24 cellular contexts compared by ENCODE assay signal in the genomic region with DNA sequence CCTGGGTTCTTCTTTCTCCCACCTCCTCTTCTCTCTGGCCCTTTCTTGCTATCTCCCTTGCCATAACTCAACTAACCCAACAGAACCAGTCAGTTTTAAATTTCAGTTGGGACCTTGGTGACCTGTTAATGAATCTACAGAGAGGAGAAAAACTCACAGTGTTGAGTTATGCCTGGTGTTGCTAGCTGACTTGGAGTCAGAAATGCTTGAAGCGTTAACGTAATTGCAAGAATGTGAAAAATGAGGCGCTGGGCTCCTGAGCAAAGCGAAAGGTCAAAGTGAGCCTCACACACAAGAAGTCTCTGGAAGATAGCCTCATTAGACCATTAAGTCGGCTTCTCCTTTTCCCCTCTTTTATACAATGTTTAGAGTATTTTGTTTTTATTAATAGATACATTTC. TPM values are rescaled to one million over a fixed set of nuclear protein-coding genes. Genes with fewer than 3 reads are reported as not detected.
DNase-seq lines count a peak whose midpoint lies in the region; FAIRE-seq and TF ChIP-seq lines count a peak whose summit lies in the region.
"Had no signal": no experiment of that assay in that cellular context is flagged by ENCODE, and none has a peak within 500 bp of the region (broad histone marks: within the 10 kb centered on the region; RNA-seq: fewer than 3 reads in every experiment).

No MANE protein-coding gene starts in this region.

- H2AK5ac ChIP-seq in H1 (ENCODE audit: low read depth, low read length) (no peak overlapping the region), neuronal stem cell (ENCODE audit: low read depth, low read length) (no peak overlapping the region)

- peaks cover 66% of the 10 kb centered on the region for H3K4me1 Mint-ChIP-seq in progenitor cell of endocrine pancreas (ENCODE audit: low read depth)
- H3K4me1 Mint-ChIP-seq: activated CD4-positive, alpha-beta T cell treated with anti-CD3 and anti-CD28 coated beads, Interleukin-2, amount 10 ng/mL, durations not matched to agents 7 days and 5 days had no signal

- POLR2A ChIA-PET in HEK293 (lab: Yijun Ruan, JAX) = interaction anchor here (0.5 to 0.6 kb wide), 2 partner anchors 14 to 19 kb away, joined by 3 read pairs; no protein-coding TSS in a partner anchor
- POLR2A ChIA-PET in H1 (lab: Charles Lee; ENCODE audit: partially characterized antibody) = no interaction called here

- no peaks in the 10 kb centered on the region for H3K79me2 ChIP-seq in H1 (ENCODE audit: control insufficient read depth in 1 of 2, insufficient read depth in 2 of 2, low read length in 2 of 2)
- H3K79me2 ChIP-seq: parathyroid adenoma had no signal

- peaks cover 33% of the 10 kb centered on the region for H3K36me3 Mint-ChIP-seq in progenitor cell of endocrine pancreas (ENCODE audit: insufficient read depth)

- no peak overlapping the region for H3K14ac ChIP-seq in H1 (ENCODE audit: insufficient read length)
- H3K14ac ChIP-seq in neuronal stem cell (ENCODE audit: low read length) = no peak overlapping the region

- no peak overlapping the region for H4K8ac ChIP-seq in H1 (ENCODE audit: extremely low read depth, insufficient read depth, low read length)
- no peak overlapping the region for H4K8ac ChIP-seq in neuronal stem cell (ENCODE audit: low read depth, low read length)

- TF ChIP-seq POLR2A in H1 (IDR thresholded peaks at IDR 0.05; ENCODE audit: control extremely low read depth in 1 of 2, low read depth in 2 of 2, low read length in 2 of 2) (no peak), Peyer's patch (IDR thresholded peaks at IDR 0.05) (no peak)

- no peak for TF ChIP-seq EP300 in H1 (IDR thresholded peaks at IDR 0.05; ENCODE audit: borderline replicate concordance in 1 of 2, low read depth in 2 of 2, low read length in 2 of 2)

- H3K4me3 ChIP-seq in HEK293 (ENCODE audit: low read depth, low read length) (no peak overlapping the region), H1 (ENCODE audit: extremely low read depth in 1 of 4, insufficient read depth in 2 of 4, low read depth in 3 of 4, low read length in 4 of 4) (no peak overlapping the region), Peyer's patch (no peak overlapping the region), neuronal stem cell (ENCODE audit: low read length in 2 of 2) (no peak overlapping the region)
- H3K4me3 ChIP-seq: left lung, stomach had no signal

- H3K9me3 ChIP-seq in HEK293 (ENCODE audit: control insufficient read depth, insufficient read depth, low read depth, low read length) (no peaks in the 10 kb centered on the region), H1 (ENCODE audit: insufficient read depth in 2 of 2, low read depth in 1 of 2, low read length in 1 of 2) (no peaks in the 10 kb centered on the region), Peyer's patch (no peaks in the 10 kb centered on the region), neuronal stem cell (replicated peaks in 1 of 2; ENCODE audit: control insufficient read depth in 2 of 2, insufficient read depth in 1 of 2, low read depth in 1 of 2, low read length in 2 of 2) (no peaks in the 10 kb centered on the region)
- H3K9me3 ChIP-seq: left lung, stomach had no signal

- WGBS in H1 (ENCODE audit: extremely low coverage in 1 of 2, insufficient coverage in 1 of 2, insufficient read length in 1 of 2, insufficient replicate concordance in 2 of 2, low coverage in 1 of 2, low lambda C conversion rate in 2 of 2, missing lambda C conversion rate in 1 of 2), 2 experiments = 71% methylated on average over 5 of the region's 5 CpGs; no CpG with 5 or more reads in 1 of the 2 experiments
- no CpG with 5 or more reads among the region's 5 CpGs for WGBS in neuronal stem cell (ENCODE audit: extremely low coverage in 2 of 2, insufficient read length in 2 of 2, insufficient replicate concordance in 1 of 2), 2 donors

- TF ChIP-seq CTCF in HEK293 (tag by site-specific recombination; IDR thresholded peaks at IDR 0.05) (no peak), H1 (IDR thresholded peaks at IDR 0.05; ENCODE audit: control extremely low read depth in 1 of 3, insufficient read depth in 1 of 3, low read depth in 1 of 3, low read length in 3 of 3) (no peak), progenitor cell of endocrine pancreas (IDR thresholded peaks at IDR 0.05; ENCODE audit: unreplicated experiment) (no peak), Peyer's patch (IDR thresholded peaks at IDR 0.05) (no peak)

- H3K9me3 Mint-ChIP-seq in progenitor cell of endocrine pancreas (ENCODE audit: low read depth) = no peaks in the 10 kb centered on the region
- H3K9me3 Mint-ChIP-seq: activated CD4-positive, alpha-beta T cell treated with anti-CD3 and anti-CD28 coated beads, Interleukin-2, amount 10 ng/mL, durations not matched to agents 7 days and 5 days had no signal

- no peak overlapping the region for H3K9ac ChIP-seq in H1 (replicated peaks in 1 of 4; ENCODE audit: extremely low read depth in 1 of 4, low read depth in 3 of 4, low read length in 3 of 4)
- no peak overlapping the region for H3K9ac ChIP-seq in neuronal stem cell (ENCODE audit: low read depth, low read length, poor library complexity)
- H3K9ac ChIP-seq: parathyroid adenoma had no signal

- peaks cover 0 to 15% of the 10 kb centered on the region in 2 experiments; a peak in 2 of 3 replicates for H3K36me3 ChIP-seq in HEK293 (ENCODE audit: control insufficient read depth in 2 of 2, insufficient read depth in 1 of 2, low read length in 2 of 2)
- H3K36me3 ChIP-seq in H1 (ENCODE audit: control insufficient read depth in 2 of 4, insufficient read depth in 4 of 4, low read length in 3 of 4) = no peaks in the 10 kb centered on the region; a peak in 1 of 8 replicates
- H3K36me3 ChIP-seq in Peyer's patch = peaks cover 0 to 7% (median 0%) of the 10 kb centered on the region in 3 donors
- peaks cover 9 to 75% of the 10 kb centered on the region in 2 donors for H3K36me3 ChIP-seq in neuronal stem cell (replicated peaks in 1 of 2; ENCODE audit: control insufficient read depth in 2 of 2, insufficient read depth in 2 of 2, low read length in 2 of 2)

- no peaks in the 10 kb centered on the region for H3K23me2 ChIP-seq in H1 (ENCODE audit: low read depth, low read length)

- H2AFZ ChIP-seq in H1 (ENCODE audit: low read length) (0 out of 2 replicates have a peak overlapping the region, but pooled peaks have one; percentile 57), neuronal stem cell (ENCODE audit: low read length) (no peak overlapping the region)
- H2AFZ ChIP-seq: parathyroid adenoma had no signal

- H4K20me1 ChIP-seq in H1 (replicated peaks in 1 of 2; ENCODE audit: control insufficient read depth in 1 of 2, insufficient read depth in 2 of 2, low read length in 2 of 2) = no peaks in the 10 kb centered on the region

- H3K27ac Mint-ChIP-seq in progenitor cell of endocrine pancreas = peak overlapping the region; percentile 88
- H3K27ac Mint-ChIP-seq: activated CD4-positive, alpha-beta T cell treated with anti-CD3 and anti-CD28 coated beads, Interleukin-2, amount 10 ng/mL, durations not matched to agents 7 days and 5 days had no signal

- H4K5ac ChIP-seq in H1 (ENCODE audit: insufficient read length, low read depth, low read length) = no peak overlapping the region

- no peak overlapping the region for H2BK12ac ChIP-seq in H1 (ENCODE audit: low read depth, low read length)
- H2BK12ac ChIP-seq in neuronal stem cell (ENCODE audit: low read length) = no peak overlapping the region

- CTCF ChIA-PET in HEK293 (lab: Yijun Ruan, JAX) = no interaction called here
- CTCF ChIA-PET in H1 (lab: Charles Lee; ENCODE audit: partially characterized antibody) = no interaction called here

- H3K4ac ChIP-seq in H1 (replicated peaks; ENCODE audit: insufficient read length, low read depth, low read length) (no peak overlapping the region), neuronal stem cell (ENCODE audit: low read length) (no peak overlapping the region)

- no peak overlapping the region for H2BK20ac ChIP-seq in H1 (ENCODE audit: low read length)

- no peak overlapping the region for H2BK15ac ChIP-seq in H1 (ENCODE audit: low read length)
- no peak overlapping the region for H2BK15ac ChIP-seq in neuronal stem cell (ENCODE audit: low read length)

- H3K18ac ChIP-seq in H1 (ENCODE audit: extremely low read depth, low read length) = no peak overlapping the region
- H3K18ac ChIP-seq in neuronal stem cell (ENCODE audit: low read length) = no peak overlapping the region

- H3K4me1 ChIP-seq in HEK293 (ENCODE audit: control insufficient read depth, insufficient read depth, low read length) (peaks cover 33% of the 10 kb centered on the region), H1 (replicated peaks in 1 of 4; ENCODE audit: control insufficient read depth in 3 of 4, insufficient read depth in 4 of 4, low read length in 3 of 4) (peaks cover 0 to 7% (median 6%) of the 10 kb centered on the region in 4 experiments; a peak in 2 of 7 replicates), Peyer's patch (no peaks in the 10 kb centered on the region), neuronal stem cell (ENCODE audit: control insufficient read depth in 2 of 2, insufficient read depth in 1 of 2, low read depth in 1 of 2, low read length in 2 of 2) (peaks cover 6 to 12% of the 10 kb centered on the region in 2 donors)
- H3K4me1 ChIP-seq: parathyroid adenoma had no signal

- no peak overlapping the region for H3K23ac ChIP-seq in H1 (ENCODE audit: insufficient read length)
- H3K23ac ChIP-seq in neuronal stem cell (ENCODE audit: low read depth, low read length, poor library complexity) = no peak overlapping the region

- DNase-seq in H1 (ENCODE audit: low read depth in 1 of 2, low spot score in 2 of 2) (no peak), iris pigment epithelial cell (ENCODE audit: low read depth) (peak; percentile 89), progenitor cell of endocrine pancreas (ENCODE audit: low spot score, unreplicated experiment) (no peak), Peyer's patch (no peak), neuronal stem cell (ENCODE audit: low spot score) (no peak), NCI-H2107 treated with DMSO at 0.1 percent for 48 hours (lab: John Stamatoyannopoulos, UW; ENCODE audit: unreplicated experiment) (no peak)
- DNase-seq in activated T-cell treated with anti-CD3 and anti-CD28 coated beads, Interleukin-2, amount 50 U/mL, for 48 hours = no peak
- DNase-seq: activated CD4-positive, alpha-beta T cell treated with anti-CD3 and anti-CD28 coated beads, Interleukin-2, amount 10 ng/mL, durations not matched to agents 7 days and 5 days; activated naive CD4-positive, alpha-beta T cell treated with Interleukin-2 at 50 U/mL for 16 hours; anterior cingulate cortex; cortex of kidney; foreskin melanocyte; left lung; NCI-H1105 treated with DMSO at 0.1 percent for 48 hours; NCI-H748 treated with DMSO at 0.1 percent for 48 hours; SHP77; small intestine; stimulated activated CD4-positive, alpha-beta T cell treated with anti-CD3 and anti-CD28 coated beads, Interleukin-4, amount 100 ng/mL, for 24 hours; stomach; T-helper 1 cell had no signal

- peak overlapping the region; percentile 2 for H3K4me3 Mint-ChIP-seq in progenitor cell of endocrine pancreas (ENCODE audit: low read depth)
- H3K4me3 Mint-ChIP-seq: activated CD4-positive, alpha-beta T cell treated with anti-CD3 and anti-CD28 coated beads, Interleukin-2, amount 10 ng/mL, durations not matched to agents 7 days and 5 days had no signal

- H2BK5ac ChIP-seq in H1 (ENCODE audit: low read depth, low read length) = no peak overlapping the region
- no peak overlapping the region for H2BK5ac ChIP-seq in neuronal stem cell (ENCODE audit: low read length)

- no peak overlapping the region for H4K91ac ChIP-seq in H1 (replicated peaks; ENCODE audit: insufficient read length, low read length)
- H4K91ac ChIP-seq in neuronal stem cell (ENCODE audit: low read depth, low read length, poor library complexity) = no peak overlapping the region

- H3K27me3 Mint-ChIP-seq in progenitor cell of endocrine pancreas = no peaks in the 10 kb centered on the region
- H3K27me3 Mint-ChIP-seq: activated CD4-positive, alpha-beta T cell treated with anti-CD3 and anti-CD28 coated beads, Interleukin-2, amount 10 ng/mL, durations not matched to agents 7 days and 5 days had no signal

- H3K79me1 ChIP-seq in H1 (ENCODE audit: low read depth, low read length) (no peaks in the 10 kb centered on the region), neuronal stem cell (ENCODE audit: low read depth, low read length) (no peaks in the 10 kb centered on the region)

- H3K27ac ChIP-seq in HEK293 (ENCODE audit: extremely low read depth, low read depth, low read length) (no peak overlapping the region), H1 (ENCODE audit: low read depth, low read length) (no peak overlapping the region), Peyer's patch (no peak overlapping the region), neuronal stem cell (replicated peaks; ENCODE audit: low read length) (no peak overlapping the region)
- H3K27ac ChIP-seq: C4-2B, left lung, parathyroid adenoma had no signal

- H3K4me2 ChIP-seq in H1 (ENCODE audit: insufficient read depth in 1 of 2, low read depth in 2 of 2, low read length in 2 of 2) (no peak overlapping the region; a peak in 1 of 4 replicates), neuronal stem cell (ENCODE audit: insufficient read depth, low read length, poor library complexity, severe bottlenecking) (no peak overlapping the region)

- no peak for TF ChIP-seq RAD21 in H1 (IDR thresholded peaks at IDR 0.05 in 1 of 2, conservative IDR thresholded peaks at IDR 0.05 in 1 of 2; ENCODE audit: low read depth in 2 of 2, low read length in 2 of 2)

- H3K27me3 ChIP-seq in H1 (replicated peaks in 1 of 4; ENCODE audit: control insufficient read depth in 3 of 4, extremely low read depth in 1 of 4, insufficient read depth in 3 of 4, low read length in 3 of 4) (no peaks in the 10 kb centered on the region), Peyer's patch (no peaks in the 10 kb centered on the region), neuronal stem cell (ENCODE audit: control insufficient read depth in 3 of 3, insufficient read depth in 3 of 3, low read depth in 1 of 3, low read length in 3 of 3) (no peaks in the 10 kb centered on the region)
- H3K27me3 ChIP-seq: left lung, stomach had no signal

- H2BK120ac ChIP-seq in H1 (replicated peaks; ENCODE audit: low read depth, low read length) (no peak overlapping the region), neuronal stem cell (ENCODE audit: low read depth, low read length) (no peak overlapping the region)

- FAIRE-seq in H1 (lab: Jason Lieb, UNC) = peak; percentile 62
- FAIRE-seq: endothelial cell of umbilical vein, small intestine had no signal

- H3K56ac ChIP-seq in H1 (replicated peaks; ENCODE audit: insufficient read length, low read depth, low read length) = no peak overlapping the region

RNA-seq across cellular contexts. Expression of a gene that starts 18.4 kb away (rescaled TPM):
- total RNA-seq in H1 (2021; fragmentation: NEBNext Ultra II Directional; extraction: Animal tissue kit (Norgen Biotek cat#: 25700)) = 0.22 and 0.65 TPM in 2 replicates
- 1.2 and 1.3 TPM in 2 replicates for polyA plus RNA-seq in H1 (2011; rRNA removed)
- 0.41 TPM for polyA plus RNA-seq in H1 (2011; cell fraction: cytosol; rRNA removed)
- 2.1 TPM for polyA plus RNA-seq in H1 (2011; cell fraction: nucleus; rRNA removed)
- 0.25 to 1.9 TPM (median 0.37 TPM) in 4 replicates for polyA plus RNA-seq in H1 (2012, experiment 1 of 2)
- polyA plus RNA-seq in H1 (2012, experiment 2 of 2) = 0.08 TPM
- polyA plus RNA-seq in H1 (2013, experiment 1 of 2) = 0.16 TPM
- 0.24 TPM for polyA plus RNA-seq in H1 (2013, experiment 2 of 2)
- polyA minus RNA-seq in H1 (2011; rRNA and poly(A)+ RNA removed) = 0.88 and 2.0 TPM in 2 replicates
- not detected for polyA minus RNA-seq in H1 (2011; cell fraction: cytosol; rRNA and poly(A)+ RNA removed)
- 4.5 TPM for polyA minus RNA-seq in H1 (2011; cell fraction: nucleus; rRNA and poly(A)+ RNA removed)
- total RNA-seq in progenitor cell of endocrine pancreas (133 and 143 TPM in 2 replicates), Peyer's patch (10 to 100 TPM in 3 of 4 donors, 1 to 10 TPM in 1; 7.5 to 40.4 (median 21.2) TPM)
- polyA plus RNA-seq in neuronal stem cell (2013, experiment 1 of 2) = 50.7 TPM
- 50.7 TPM for polyA plus RNA-seq in neuronal stem cell (2013, experiment 2 of 2)
- total RNA-seq: activated CD4-positive, alpha-beta T cell treated with anti-CD3 and anti-CD28 coated beads, Interleukin-2, amount 10 ng/mL, durations not matched to agents 7 days and 5 days had no signal
